24 cellular contexts compared by ENCODE assay signal in genomic region chr12:60337865-60338549, GRCh38.
"Had no signal": no experiment of that assay in that cellular context is flagged by ENCODE, and none has a peak within 500 bp of the region (broad histone marks: within the 10 kb centered on the region; RNA-seq: fewer than 3 reads in every experiment).

No MANE protein-coding gene starts in this region.

- H3K27ac ChIP-seq: epithelial cell of prostate, esophagus squamous epithelium, gastrocnemius medialis, heart right ventricle, left lung, lower lobe of right lung had no signal

- H3K4me3 ChIP-seq: esophagus squamous epithelium, gastrocnemius medialis, heart right ventricle, left lung, lower lobe of right lung, mucosa of descending colon had no signal

- DNase-seq: cortex of kidney; effector CD8-positive, alpha-beta T cell; effector memory CD8-positive, alpha-beta T cell; endodermal cell; erythroblast; esophagus squamous epithelium; foreskin fibroblast; foreskin melanocyte; gastrocnemius medialis; glutamatergic neuron; head of caudate nucleus; heart right ventricle; hippocampal formation; left cardiac atrium; left lung; left ventricle myocardium superior; lower lobe of right lung; mesenchymal stem cell; mucosa of descending colon; naive B cell; naive thymus-derived CD8-positive, alpha-beta T cell had no signal

- FAIRE-seq: keratinocyte had no signal

- H3K4me1 ChIP-seq: gastrocnemius medialis, heart right ventricle, left lung, lower lobe of right lung had no signal

- ATAC-seq: effector memory CD8-positive, alpha-beta T cell; esophagus mucosa; gastrocnemius medialis; heart right ventricle; left cardiac atrium; left lung; left ventricle myocardium superior; lower lobe of right lung; mucosa of descending colon; naive thymus-derived CD8-positive, alpha-beta T cell had no signal

- H3K9me3 ChIP-seq: esophagus squamous epithelium, gastrocnemius medialis, heart right ventricle, left lung, lower lobe of right lung had no signal

- H3K27me3 ChIP-seq: esophagus squamous epithelium, gastrocnemius medialis, heart right ventricle, left lung had no signal

- H3K36me3 ChIP-seq: esophagus squamous epithelium, gastrocnemius medialis, heart right ventricle, left lung, lower lobe of right lung had no signal
